In genomic region chr7:80921130-80921529, GRCh38 we compare ENCODE assay signal across 20 cellular contexts. TPM values are rescaled to one million over a fixed set of nuclear protein-coding genes. Genes with fewer than 3 reads are reported as not detected.
A peak's percentile ranks its signal among the peaks of the same experiment; 100 is the strongest.
DNase-seq lines count a peak whose midpoint lies in the region; ATAC-seq, FAIRE-seq and TF ChIP-seq lines count a peak whose summit lies in the region.
"Had no signal": no experiment of that assay in that cellular context is flagged by ENCODE, and none has a peak within 500 bp of the region (broad histone marks: within the 10 kb centered on the region; RNA-seq: fewer than 3 reads in every experiment).

No MANE protein-coding gene starts in this region.

- peaks cover 27% of the 10 kb centered on the region for H3K79me2 ChIP-seq in astrocyte (ENCODE audit: insufficient read depth, low read length)

- peaks cover 7% of the 10 kb centered on the region for H3K4me1 ChIP-seq in astrocyte (ENCODE audit: insufficient read depth, low read length)

- no peak overlapping the region for H3K4me3 Mint-ChIP-seq in astrocyte (ENCODE audit: unreplicated experiment)
- H3K4me3 Mint-ChIP-seq: activated naive CD8-positive, alpha-beta T cell treated with anti-CD3 and anti-CD28 coated beads for 36 hours; activated T-cell treated with anti-CD3 and anti-CD28 coated beads, Interleukin-2, amount 50 U/mL, for 72 hours; stimulated activated memory B cell treated with anti-CD40 and anti-IgM and Interleukin-4, amounts not matched to agents 10 μg/mL and 1 μg/mL and 100 μg/mL, for 72 hours had no signal

- no peak for TF ChIP-seq CTCF in astrocyte (IDR thresholded peaks at IDR 0.05; ENCODE audit: insufficient read depth, low read depth, low read length)

- no peaks in the 10 kb centered on the region for H3K27me3 ChIP-seq in astrocyte (ENCODE audit: insufficient read depth, low read length)
- H3K27me3 ChIP-seq: brain microvascular endothelial cell, tibial artery had no signal

- no peak overlapping the region for H3K9ac ChIP-seq in astrocyte (ENCODE audit: low read length)

- H3K9me3 Mint-ChIP-seq in astrocyte (ENCODE audit: unreplicated experiment), result no peaks in the 10 kb centered on the region
- H3K9me3 Mint-ChIP-seq: activated naive CD8-positive, alpha-beta T cell treated with anti-CD3 and anti-CD28 coated beads for 36 hours; activated T-cell treated with anti-CD3 and anti-CD28 coated beads, Interleukin-2, amount 50 U/mL, for 72 hours; nephron; stimulated activated memory B cell treated with anti-CD40 and anti-IgM and Interleukin-4, amounts not matched to agents 10 μg/mL and 1 μg/mL and 100 μg/mL, for 72 hours had no signal

- H3K36me3 Mint-ChIP-seq in astrocyte (ENCODE audit: low read depth, unreplicated experiment), result peaks cover 1% of the 10 kb centered on the region
- H3K36me3 Mint-ChIP-seq: activated naive CD8-positive, alpha-beta T cell treated with anti-CD3 and anti-CD28 coated beads for 36 hours; stimulated activated memory B cell treated with anti-CD40 and anti-IgM and Interleukin-4, amounts not matched to agents 10 μg/mL and 1 μg/mL and 100 μg/mL, for 72 hours had no signal

- H3K27ac ChIP-seq in astrocyte (ENCODE audit: low read depth, low read length), result no peak overlapping the region
- H3K27ac ChIP-seq: brain microvascular endothelial cell, C4-2B, heart left ventricle, tibial artery had no signal

- no peaks in the 10 kb centered on the region for H3K27me3 Mint-ChIP-seq in astrocyte (ENCODE audit: low read depth, unreplicated experiment)

- peaks cover 10% of the 10 kb centered on the region for H3K4me1 Mint-ChIP-seq in astrocyte (ENCODE audit: low read depth, unreplicated experiment)
- H3K4me1 Mint-ChIP-seq: stimulated activated memory B cell treated with anti-CD40 and anti-IgM and Interleukin-4, amounts not matched to agents 10 μg/mL and 1 μg/mL and 100 μg/mL, for 72 hours had no signal

- H3K4me3 ChIP-seq in astrocyte (ENCODE audit: insufficient read depth, low read depth, low read length), result no peak overlapping the region
- H3K4me3 ChIP-seq: heart left ventricle, K562, tibial artery had no signal

- no peaks in the 10 kb centered on the region for H3K9me3 ChIP-seq in astrocyte (ENCODE audit: insufficient read depth, low read depth, low read length)
- H3K9me3 ChIP-seq: heart left ventricle, tibial artery had no signal

- H4K20me1 ChIP-seq in astrocyte (ENCODE audit: insufficient read depth, low read length), result no peaks in the 10 kb centered on the region

- DNase-seq in NCI-H82 (lab: John Stamatoyannopoulos, UW) (peak; percentile 34), NCI-H82 treated with DMSO at 0.1 percent for 48 hours (lab: John Stamatoyannopoulos, UW; ENCODE audit: unreplicated experiment) (no peak), astrocyte (ENCODE audit: low read depth) (peak; percentile 44), left colon (no peak)
- DNase-seq: activated naive CD8-positive, alpha-beta T cell treated with anti-CD3 and anti-CD28 coated beads for 36 hours; activated T-cell treated with anti-CD3 and anti-CD28 coated beads, Interleukin-2, amount 50 U/mL, for 72 hours; brain microvascular endothelial cell; heart left ventricle; NCI-H1105; RPMI8226; tibial artery had no signal

- no peak overlapping the region for H3K4me2 ChIP-seq in astrocyte (ENCODE audit: low read length)

- H3K36me3 ChIP-seq in astrocyte (ENCODE audit: insufficient read depth, low read length), result peaks cover 1% of the 10 kb centered on the region
- H3K36me3 ChIP-seq: brain microvascular endothelial cell, heart left ventricle, tibial artery had no signal

- intact Hi-C loops in left colon (cut with DNase I, micrococcal nuclease), result loop anchor here in 1 of 2 donors (10.0 kb wide), 1 partner anchor 524 kb away; no protein-coding TSS in a partner anchor

- ATAC-seq in left colon (peak; percentile 50), HG03342 (IDR thresholded peaks at IDR 0.05; ENCODE audit: unreplicated experiment) (no peak), HG03469 (IDR thresholded peaks at IDR 0.05; ENCODE audit: unreplicated experiment) (no peak), GM19397 (IDR thresholded peaks at IDR 0.05; ENCODE audit: unreplicated experiment) (no peak), GM18867 (IDR thresholded peaks at IDR 0.05; ENCODE audit: unreplicated experiment) (no peak)
- ATAC-seq: activated T-cell treated with anti-CD3 and anti-CD28 coated beads, Interleukin-2, amount 50 U/mL, for 72 hours; heart left ventricle; K562; stimulated activated memory B cell treated with anti-CD40 and anti-IgM and Interleukin-4, amounts not matched to agents 10 μg/mL and 1 μg/mL and 100 μg/mL, for 72 hours had no signal

- no peak overlapping the region for H3K27ac Mint-ChIP-seq in astrocyte (ENCODE audit: unreplicated experiment)
- H3K27ac Mint-ChIP-seq: activated naive CD8-positive, alpha-beta T cell treated with anti-CD3 and anti-CD28 coated beads for 36 hours; activated T-cell treated with anti-CD3 and anti-CD28 coated beads, Interleukin-2, amount 50 U/mL, for 72 hours; stimulated activated memory B cell treated with anti-CD40 and anti-IgM and Interleukin-4, amounts not matched to agents 10 μg/mL and 1 μg/mL and 100 μg/mL, for 72 hours had no signal

- no peak overlapping the region for H2AFZ ChIP-seq in astrocyte (ENCODE audit: low read depth, low read length)

- FAIRE-seq in astrocyte (lab: Jason Lieb, UNC), result no peak
- FAIRE-seq: A204.1, K562 had no signal

RNA-seq across cellular contexts. Expression of gene SEMA3C, which starts 2.3 kb away (rescaled TPM):
- total RNA-seq in astrocyte (148 and 193 TPM in 2 replicates), left colon (10 to 100 TPM; 64.6 to 66.7 TPM)
- total RNA-seq: activated naive CD8-positive, alpha-beta T cell treated with anti-CD3 and anti-CD28 coated beads for 36 hours; activated T-cell treated with anti-CD3 and anti-CD28 coated beads, Interleukin-2, amount 50 U/mL, for 72 hours had no signal

Comparison
In these comparisons a context has a peak if more than half of its experiments do, and no peak if none do; other contexts are left out.
1. DNase-seq: peak in NCI-H82 (single experiment) and astrocyte (single experiment); none in NCI-H82 treated with DMSO at 0.1 percent for 48 hours (single experiment) and left colon (0 of 2).